In genomic region chr7:97971120-97971989, GRCh38 we compare ENCODE assay signal across 8 cellular contexts. TPM values are rescaled to one million over a fixed set of nuclear protein-coding genes. Genes with fewer than 3 reads are reported as not detected.
DNase-seq lines count a peak whose midpoint lies in the region; ATAC-seq and TF ChIP-seq lines count a peak whose summit lies in the region.

No MANE protein-coding gene starts in this region.

- H3K4me3 ChIP-seq in HAP-1 = peak overlapping the region; percentile 84
- H3K4me3 ChIP-seq in LNCaP clone FGC (ENCODE audit: low read depth, low read length) = peak overlapping the region; percentile 97
- peak overlapping the region; percentile 87 for H3K4me3 ChIP-seq in fibroblast of villous mesenchyme (ENCODE audit: low read depth, low read length)
- H3K4me3 ChIP-seq in neutrophil (ENCODE audit: low read depth in 1 of 2, low read length in 1 of 2) = peak overlapping the region; percentile 61 to 87

- TF ChIP-seq CTCF in LNCaP clone FGC (IDR thresholded peaks at IDR 0.05; ENCODE audit: control insufficient read depth, extremely low read depth, insufficient read depth) (0 out of 2 replicates have a peak, but pooled peaks have one; percentile 7), fibroblast of villous mesenchyme (IDR thresholded peaks at IDR 0.05; ENCODE audit: insufficient read depth, low read depth, low read length) (no peak), neutrophil (IDR thresholded peaks at IDR 0.05) (no peak)

- peak; percentile 10 for DNase-seq in activated CD4-positive, CD25-positive, alpha-beta regulatory T cell treated with anti-CD3 and anti-CD28 coated beads, Interleukin-2, amount 50 U/mL, for 16 hours (ENCODE audit: low read depth, low spot score)
- no peak for DNase-seq in activated CD4-positive, CD25-positive, alpha-beta regulatory T cell (lab: John Stamatoyannopoulos, UW)
- DNase-seq in HAP-1 (ENCODE audit: low spot score in 2 of 2) (peak; percentile 6 to 32), LNCaP clone FGC (ENCODE audit: low read depth) (no peak), fibroblast of villous mesenchyme (ENCODE audit: low read depth) (peak; percentile 27), NCI-H2029 (lab: John Stamatoyannopoulos, UW) (no peak)
- DNase-seq in activated CD8-positive, alpha-beta T cell treated with anti-CD3 and anti-CD28 coated beads, Interleukin-2, amount 10 ng/mL, durations not matched to agents 7 days and 5 days = peak; percentile 48

- peaks cover 40% of the 10 kb centered on the region for H3K36me3 Mint-ChIP-seq in activated CD8-positive, alpha-beta T cell treated with anti-CD3 and anti-CD28 coated beads, Interleukin-2, amount 10 ng/mL, durations not matched to agents 7 days and 5 days (ENCODE audit: low read depth)

- H3K9me3 Mint-ChIP-seq in activated CD8-positive, alpha-beta T cell treated with anti-CD3 and anti-CD28 coated beads, Interleukin-2, amount 10 ng/mL, durations not matched to agents 7 days and 5 days (ENCODE audit: insufficient read depth) = peaks cover 3% of the 10 kb centered on the region

- H3K27me3 ChIP-seq in HAP-1 (ENCODE audit: low read depth) (no peaks in the 10 kb centered on the region), neutrophil (peaks cover 7% of the 10 kb centered on the region)

- no peaks in the 10 kb centered on the region for H3K9me3 ChIP-seq in HAP-1
- no peaks in the 10 kb centered on the region for H3K9me3 ChIP-seq in neutrophil

- POLR2A ChIA-PET in activated CD8-positive, alpha-beta T cell treated with anti-CD3 and anti-CD28 coated beads, Interleukin-2, amount 10 ng/mL, durations not matched to agents 7 days and 5 days (lab: Charles Lee) = interaction anchor here (0.6 to 1.4 kb wide), 2 partner anchors 21 to 866 kb away, joined by 3 to 4 read pairs; no protein-coding TSS in a partner anchor

- H3K27me3 Mint-ChIP-seq in activated CD8-positive, alpha-beta T cell treated with anti-CD3 and anti-CD28 coated beads, Interleukin-2, amount 10 ng/mL, durations not matched to agents 7 days and 5 days (ENCODE audit: low read depth) = no peaks in the 10 kb centered on the region

- H3K4me1 ChIP-seq in HAP-1 (no peaks in the 10 kb centered on the region; the same call in 1 of the 2 replicates), neutrophil (ENCODE audit: control insufficient read depth in 1 of 2, insufficient read depth in 1 of 2, low read depth in 1 of 2, low read length in 1 of 2) (peaks cover 8 to 10% of the 10 kb centered on the region in 2 experiments)

- peak overlapping the region; percentile 66 for H3K27ac ChIP-seq in neutrophil

- H3K27ac Mint-ChIP-seq in activated CD8-positive, alpha-beta T cell treated with anti-CD3 and anti-CD28 coated beads, Interleukin-2, amount 10 ng/mL, durations not matched to agents 7 days and 5 days = peak overlapping the region; percentile 92

- H3K4me1 Mint-ChIP-seq in activated CD8-positive, alpha-beta T cell treated with anti-CD3 and anti-CD28 coated beads, Interleukin-2, amount 10 ng/mL, durations not matched to agents 7 days and 5 days (ENCODE audit: low read depth) = peaks cover 26% of the 10 kb centered on the region

- in situ Hi-C loops in HAP-1 (cut with MboI; ENCODE audit: low sequenced_read_pairs) = no loop called here

- peaks cover 17% of the 10 kb centered on the region for H3K36me3 ChIP-seq in HAP-1 (replicated peaks)
- H3K36me3 ChIP-seq in neutrophil = peaks cover 5% of the 10 kb centered on the region

- CTCF ChIA-PET in activated CD8-positive, alpha-beta T cell treated with anti-CD3 and anti-CD28 coated beads, Interleukin-2, amount 10 ng/mL, durations not matched to agents 7 days and 5 days (lab: Charles Lee) = interaction anchor here (0.9 to 1.2 kb wide), 3 partner anchors 50 to 284 kb away, joined by 3 to 4 read pairs (median 3); partner anchors contain the start of gene ASNS

- no peak for ATAC-seq in activated CD8-positive, alpha-beta T cell treated with anti-CD3 and anti-CD28 coated beads, Interleukin-2, amount 10 ng/mL, durations not matched to agents 7 days and 5 days

- peak overlapping the region; percentile 96 for H3K4me3 Mint-ChIP-seq in activated CD8-positive, alpha-beta T cell treated with anti-CD3 and anti-CD28 coated beads, Interleukin-2, amount 10 ng/mL, durations not matched to agents 7 days and 5 days

RNA-seq across cellular contexts. Expression of gene OCM2, which starts 18.6 kb away (rescaled TPM):
- total RNA-seq in activated CD8-positive, alpha-beta T cell treated with anti-CD3 and anti-CD28 coated beads, Interleukin-2, amount 10 ng/mL, durations not matched to agents 7 days and 5 days = not detected
- not detected in 2 replicates for total RNA-seq in fibroblast of villous mesenchyme

Comparison
In these comparisons a context has a peak if more than half of its experiments do, and no peak if none do; other contexts are left out.
1. DNase-seq: peak in activated CD4-positive, CD25-positive, alpha-beta regulatory T cell treated with anti-CD3 and anti-CD28 coated beads, Interleukin-2, amount 50 U/mL, for 16 hours (single experiment), HAP-1 (2 of 2), activated CD8-positive, alpha-beta T cell treated with anti-CD3 and anti-CD28 coated beads, Interleukin-2, amount 10 ng/mL, durations not matched to agents 7 days and 5 days (single experiment) and fibroblast of villous mesenchyme (single experiment); none in activated CD4-positive, CD25-positive, alpha-beta regulatory T cell (0 of 4), LNCaP clone FGC (single experiment) and NCI-H2029 (single experiment).
2. Peak in every context shown above with its lines, with median percentiles within 50 percentile points of each other: H3K4me3 ChIP-seq.